In the genomic region with DNA sequence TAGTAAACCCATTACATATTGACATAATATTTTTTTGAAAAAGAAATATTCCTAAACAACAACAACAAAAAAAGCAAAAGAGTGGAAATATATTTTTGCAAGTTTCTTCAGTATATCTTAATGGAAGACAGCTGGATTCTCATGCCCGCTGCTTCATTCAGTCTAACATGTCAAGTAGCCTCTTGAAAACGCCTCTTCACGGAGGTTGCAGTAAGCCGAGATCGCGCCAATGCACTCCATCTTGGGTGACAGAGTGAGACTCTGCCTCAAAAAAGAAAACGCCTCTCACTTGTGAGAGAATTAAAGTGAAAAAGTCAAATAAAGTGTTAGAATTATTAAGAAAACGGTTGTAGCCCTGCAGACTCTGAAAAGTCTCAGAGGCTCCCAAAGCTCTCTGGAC, we compare ENCODE assay signal across 8 cellular contexts. TPM values are rescaled to one million over a fixed set of nuclear protein-coding genes. Genes with fewer than 3 reads are reported as not detected.
DNase-seq lines count a peak whose midpoint lies in the region; TF ChIP-seq lines count a peak whose summit lies in the region.

No MANE protein-coding gene starts in this region.

- H2AFZ ChIP-seq in fibroblast of lung (ENCODE audit: low read length), result no peak overlapping the region

- no peaks in the 10 kb centered on the region for H3K27me3 Mint-ChIP-seq in activated naive CD4-positive, alpha-beta T cell treated with anti-CD3 and anti-CD28 coated beads, Interleukin-2, amount 10 ng/mL, durations not matched to agents 7 days and 5 days

- H3K27me3 ChIP-seq in Peyer's patch (no peaks in the 10 kb centered on the region), fibroblast of lung (ENCODE audit: control insufficient read depth, insufficient read depth, low read length) (no peaks in the 10 kb centered on the region), suprapubic skin (no peaks in the 10 kb centered on the region), uterus (no peaks in the 10 kb centered on the region), ovary (no peaks in the 10 kb centered on the region)

- H3K4me3 Mint-ChIP-seq in activated naive CD4-positive, alpha-beta T cell treated with anti-CD3 and anti-CD28 coated beads, Interleukin-2, amount 10 ng/mL, durations not matched to agents 7 days and 5 days, result peak overlapping the region; percentile 58

- no peaks in the 10 kb centered on the region for H3K9me3 Mint-ChIP-seq in activated naive CD4-positive, alpha-beta T cell treated with anti-CD3 and anti-CD28 coated beads, Interleukin-2, amount 10 ng/mL, durations not matched to agents 7 days and 5 days

- WGBS in suprapubic skin, result 78% methylated on average over 8 of the region's 8 CpGs
- 84 to 89% (median 88%) methylated on average over 8 of the region's 8 CpGs for WGBS in ovary, 3 donors

- intact Hi-C loops in uterus (cut with DNase I; ENCODE audit: low total_unique reads) (no loop called here), ovary (cut with DNase I) (loop anchor here in 1 of 4 donors (10.0 kb wide), 2 partner anchors 109 to 299 kb away; partner anchors contain the start of genes GOT1 and SLC25A28)

- peak overlapping the region in 3 of 4 donors; percentile 22 to 86 (median 80) for H3K4me3 ChIP-seq in Peyer's patch
- H3K4me3 ChIP-seq in fibroblast of lung (replicated peaks in 1 of 4; ENCODE audit: control extremely low read depth in 1 of 4, insufficient read depth in 1 of 4, low read depth in 3 of 4, low read length in 4 of 4), result peak overlapping the region; percentile 22 to 97 (median 58)
- peak overlapping the region; percentile 73 for H3K4me3 ChIP-seq in suprapubic skin
- H3K4me3 ChIP-seq in uterus, result peak overlapping the region in 1 of 2 donors; percentile 90
- H3K4me3 ChIP-seq in ovary, result no peak overlapping the region

- H3K36me3 Mint-ChIP-seq in activated naive CD4-positive, alpha-beta T cell treated with anti-CD3 and anti-CD28 coated beads, Interleukin-2, amount 10 ng/mL, durations not matched to agents 7 days and 5 days, result peaks cover 33% of the 10 kb centered on the region

- H3K9me3 ChIP-seq in Peyer's patch, result no peaks in the 10 kb centered on the region
- no peaks in the 10 kb centered on the region for H3K9me3 ChIP-seq in fibroblast of lung (ENCODE audit: control insufficient read depth, insufficient read depth, low read depth, low read length)
- no peaks in the 10 kb centered on the region for H3K9me3 ChIP-seq in suprapubic skin
- H3K9me3 ChIP-seq in uterus, result no peaks in the 10 kb centered on the region
- no peaks in the 10 kb centered on the region for H3K9me3 ChIP-seq in ovary

- DNase-seq in activated naive CD4-positive, alpha-beta T cell treated with anti-CD3 and anti-CD28 coated beads, Interleukin-2, amount 10 ng/mL, durations not matched to agents 7 days and 5 days, result no peak
- no peak for DNase-seq in activated naive CD4-positive, alpha-beta T cell treated with anti-CD3 and anti-CD28 coated beads, Interleukin-2, amount 50 U/mL, for 16 hours
- DNase-seq in Peyer's patch (no peak), fibroblast of lung (ENCODE audit: low read depth in 2 of 2) (peak; percentile 31 to 36), suprapubic skin (ENCODE audit: low spot score in 2 of 2) (no peak), uterus (no peak), ovary (no peak), RKO (ENCODE audit: low spot score) (no peak)

- no peak overlapping the region for H3K9ac ChIP-seq in fibroblast of lung (ENCODE audit: insufficient read depth, low read length)

- H3K36me3 ChIP-seq in Peyer's patch, result peaks cover 0 to 23% (median 0%) of the 10 kb centered on the region in 3 donors
- H3K36me3 ChIP-seq in fibroblast of lung (ENCODE audit: control insufficient read depth, insufficient read depth, low read length), result no peaks in the 10 kb centered on the region
- peaks cover 24% of the 10 kb centered on the region for H3K36me3 ChIP-seq in suprapubic skin
- no peaks in the 10 kb centered on the region for H3K36me3 ChIP-seq in uterus
- H3K36me3 ChIP-seq in ovary, result no peaks in the 10 kb centered on the region

- CTCF ChIA-PET in activated naive CD4-positive, alpha-beta T cell treated with anti-CD3 and anti-CD28 coated beads, Interleukin-2, amount 10 ng/mL, durations not matched to agents 7 days and 5 days (lab: Charles Lee), result interaction anchor here (1.2 kb wide), 1 partner anchor 20 kb away, joined by 3 read pairs; no protein-coding TSS in a partner anchor

- H3K27ac ChIP-seq in Peyer's patch (no peak overlapping the region), fibroblast of lung (ENCODE audit: insufficient read depth, low read length) (no peak overlapping the region), suprapubic skin (no peak overlapping the region), uterus (no peak overlapping the region), ovary (no peak overlapping the region)

- peaks cover 41% of the 10 kb centered on the region for H3K4me1 Mint-ChIP-seq in activated naive CD4-positive, alpha-beta T cell treated with anti-CD3 and anti-CD28 coated beads, Interleukin-2, amount 10 ng/mL, durations not matched to agents 7 days and 5 days

- no peak for TF ChIP-seq CTCF in Peyer's patch (IDR thresholded peaks at IDR 0.05)
- no peak for TF ChIP-seq CTCF in fibroblast of lung (conservative IDR thresholded peaks at IDR 0.05 in 1 of 2, IDR thresholded peaks at IDR 0.05 in 1 of 2; ENCODE audit: low read depth in 1 of 2, low read length in 2 of 2)
- no peak for TF ChIP-seq CTCF in suprapubic skin (IDR thresholded peaks at IDR 0.05)
- no peak for TF ChIP-seq CTCF in uterus (IDR thresholded peaks at IDR 0.05)
- no peak for TF ChIP-seq CTCF in ovary (IDR thresholded peaks at IDR 0.05)

- H3K4me2 ChIP-seq in fibroblast of lung (ENCODE audit: extremely low read depth, insufficient read depth, low read length), result peak overlapping the region; percentile 70

- TF ChIP-seq EP300 in suprapubic skin (IDR thresholded peaks at IDR 0.05), result no peak
- no peak for TF ChIP-seq EP300 in ovary (IDR thresholded peaks at IDR 0.05)

- H3K4me1 ChIP-seq in Peyer's patch (peaks cover 0 to 23% (median 4%) of the 10 kb centered on the region in 4 donors), fibroblast of lung (ENCODE audit: control insufficient read depth, extremely low read depth, insufficient read depth, low read length) (peaks cover 5% of the 10 kb centered on the region), suprapubic skin (peaks cover 26% of the 10 kb centered on the region), uterus (peaks cover 0 to 6% of the 10 kb centered on the region in 2 donors), ovary (ENCODE audit: insufficient read depth) (peaks cover 6% of the 10 kb centered on the region)

- TF ChIP-seq POLR2A in Peyer's patch (IDR thresholded peaks at IDR 0.05) (no peak), suprapubic skin (IDR thresholded peaks at IDR 0.05) (no peak), uterus (IDR thresholded peaks at IDR 0.05) (no peak), ovary (IDR thresholded peaks at IDR 0.05) (no peak)

- peaks cover 14% of the 10 kb centered on the region for H3K79me2 ChIP-seq in fibroblast of lung (ENCODE audit: control insufficient read depth, insufficient read depth, low read length)

- peak overlapping the region; percentile 76 for H3K27ac Mint-ChIP-seq in activated naive CD4-positive, alpha-beta T cell treated with anti-CD3 and anti-CD28 coated beads, Interleukin-2, amount 10 ng/mL, durations not matched to agents 7 days and 5 days

- H4K20me1 ChIP-seq in fibroblast of lung (ENCODE audit: control insufficient read depth, extremely low read depth, insufficient read depth, low read length), result no peaks in the 10 kb centered on the region

RNA-seq across cellular contexts. Expression of gene CUTC, which starts 1.3 kb away (rescaled TPM):
- total RNA-seq in Peyer's patch, result 10 to 100 TPM; 11.7 to 53.6 (median 17.0) TPM
- 22.6 TPM in 2 replicates for total RNA-seq in fibroblast of lung
- polyA plus RNA-seq in fibroblast of lung, result 16.7 and 19.4 TPM in 2 replicates
- 12.9 and 15.5 TPM in 2 replicates for polyA plus RNA-seq in fibroblast of lung (2012)
- 5.2 and 11.2 TPM in 2 replicates for polyA minus RNA-seq in fibroblast of lung (ENCODE audit: low replicate concordance)
- 10 to 100 TPM; 10.3 to 27.4 (median 15.1) TPM for total RNA-seq in suprapubic skin
- 10 to 100 TPM in 2 of 4 donors, 1 to 10 TPM in 2; 4.4 to 26.6 (median 14.4) TPM for total RNA-seq in uterus
- 10 to 100 TPM; 12.4 to 15.0 (median 13.9) TPM for total RNA-seq in ovary
- 10 to 100 TPM; 16.4 to 20.6 TPM for polyA plus RNA-seq in ovary

RNA-seq across cellular contexts. Expression of gene COX15, which starts 1.4 kb away (rescaled TPM):
- 10 to 100 TPM; 26.6 to 33.8 (median 32.9) TPM for total RNA-seq in Peyer's patch
- 43.7 and 43.9 TPM in 2 replicates for total RNA-seq in fibroblast of lung
- polyA plus RNA-seq in fibroblast of lung, result 26.4 and 31.3 TPM in 2 replicates
- polyA plus RNA-seq in fibroblast of lung (2012), result 21.8 and 23.4 TPM in 2 replicates
- 15.9 and 19.0 TPM in 2 replicates for polyA minus RNA-seq in fibroblast of lung (ENCODE audit: low replicate concordance)
- 10 to 100 TPM; 20.2 to 30.1 (median 25.6) TPM for total RNA-seq in suprapubic skin
- 10 to 100 TPM; 11.5 to 45.6 (median 30.1) TPM for total RNA-seq in uterus
- 10 to 100 TPM; 25.2 to 39.7 (median 36.5) TPM for total RNA-seq in ovary
- polyA plus RNA-seq in ovary, result 10 to 100 TPM; 19.1 to 40.6 TPM

RNA-seq across cellular contexts. Expression of gene ABCC2, which starts 49.1 kb away (rescaled TPM):
- total RNA-seq in Peyer's patch (100 to 1,000 TPM in 1 of 4 donors, 10 to 100 TPM in 2, 1 to 10 TPM in 1; 9.9 to 156 (median 64.6) TPM), fibroblast of lung (0.26 and 0.66 TPM in 2 replicates), suprapubic skin (1 to 10 TPM; 1.4 to 4.4 (median 2.7) TPM), uterus (1 to 10 TPM in 3 of 4 donors, under 1 TPM in 1; 0.29 to 3.0 (median 1.2) TPM), ovary (1 to 10 TPM in 4 of 7 donors, under 1 TPM in 3; 0.38 to 1.8 (median 1.1) TPM)
- polyA plus RNA-seq in fibroblast of lung (0.17 and 0.21 TPM in 2 replicates), ovary (under 1 TPM; 0.22 to 0.63 TPM)
- 0.14 and 0.40 TPM in 2 replicates for polyA plus RNA-seq in fibroblast of lung (2012)
- polyA minus RNA-seq in fibroblast of lung (ENCODE audit: low replicate concordance), result 0.22 TPM in 1 of 2 replicates, not detected in the other

Comparison
In these comparisons a context has a peak if more than half of its experiments do, and no peak if none do; other contexts are left out.
1. DNase-seq: peak in fibroblast of lung (2 of 2); none in activated naive CD4-positive, alpha-beta T cell treated with anti-CD3 and anti-CD28 coated beads, Interleukin-2, amount 10 ng/mL, durations not matched to agents 7 days and 5 days (single experiment), activated naive CD4-positive, alpha-beta T cell treated with anti-CD3 and anti-CD28 coated beads, Interleukin-2, amount 50 U/mL, for 16 hours (single experiment), Peyer's patch (0 of 3), suprapubic skin (0 of 2), uterus (0 of 2), ovary (0 of 5) and RKO (single experiment).